9 cellular contexts compared by ENCODE assay signal in genomic region chr11:26331911-26332571, GRCh38. TPM values are rescaled to one million over a fixed set of nuclear protein-coding genes. Genes with fewer than 3 reads are reported as not detected.
DNase-seq lines count a peak whose midpoint lies in the region; ATAC-seq and TF ChIP-seq lines count a peak whose summit lies in the region.
"Had no signal": no experiment of that assay in that cellular context is flagged by ENCODE, and none has a peak within 500 bp of the region (broad histone marks: within the 10 kb centered on the region; RNA-seq: fewer than 3 reads in every experiment).

Gene ANO3 (plus strand): TSS chr11:26332130. CDS start chr11:26332276, 146 bp downstream.

- H3K4me3 ChIP-seq in HEK293 (ENCODE audit: low read depth, low read length) (peak within 1 kb of the TSS; percentile 34), MM.1S (ENCODE audit: low read length) (peak within 1 kb of the TSS; percentile 26; the same call in 1 of the 2 replicates), fibroblast of villous mesenchyme (ENCODE audit: low read depth, low read length) (peak within 1 kb of the TSS; percentile 15)

- H3K9me3 ChIP-seq in HEK293 (ENCODE audit: control insufficient read depth, insufficient read depth, low read depth, low read length) (no peaks in the 10 kb centered on the region), MM.1S (replicated peaks; ENCODE audit: insufficient read depth, low read length) (no peaks in the 10 kb centered on the region)

- POLR2A ChIA-PET in HEK293 (lab: Yijun Ruan, JAX) (no interaction called here), T-cell (lab: Charles Lee) (no interaction called here)

- peak; percentile 50; the same call in 1 of the 2 replicates for TF ChIP-seq CTCF in HEK293 (tag by site-specific recombination; IDR thresholded peaks at IDR 0.05)
- peak; percentile 52 for TF ChIP-seq CTCF in MM.1S (IDR thresholded peaks at IDR 0.05; ENCODE audit: low read length)
- TF ChIP-seq CTCF in fibroblast of villous mesenchyme (IDR thresholded peaks at IDR 0.05; ENCODE audit: insufficient read depth, low read depth, low read length) = peak; percentile 61

- no peaks in the 10 kb centered on the region for H3K4me1 ChIP-seq in HEK293 (ENCODE audit: control insufficient read depth, insufficient read depth, low read length)
- H3K4me1 ChIP-seq in MM.1S (ENCODE audit: low read length) = no peaks in the 10 kb centered on the region

- H3K9ac ChIP-seq in MM.1S (ENCODE audit: low read length) = no peak within 1 kb of the TSS

- H3K27me3 Mint-ChIP-seq in activated naive CD4-positive, alpha-beta T cell treated with anti-CD3 and anti-CD28 coated beads for 36 hours (ENCODE audit: low read depth) = peaks cover 19% of the 10 kb centered on the region
- H3K27me3 Mint-ChIP-seq in T-helper 2 cell treated with Interferon-gamma antibody and Interleukin-4, amounts not matched to agents 5 μg/mL and 100 μg/mL, for 36 hours (ENCODE audit: low read depth) = peaks cover 3% of the 10 kb centered on the region
- H3K27me3 Mint-ChIP-seq in T-cell = peaks cover 7 to 8% of the 10 kb centered on the region in 2 donors

- peak; percentile 14 for DNase-seq in activated naive CD4-positive, alpha-beta T cell treated with anti-CD3 and anti-CD28 coated beads for 36 hours
- DNase-seq in activated naive CD4-positive, alpha-beta T cell treated with anti-CD3 and anti-CD28 coated beads, Interleukin-2, amount 50 U/mL, for 16 hours = no peak
- DNase-seq in MM.1S (peak; percentile 76), fibroblast of villous mesenchyme (ENCODE audit: low read depth) (peak; percentile 77), non-pigmented ciliary epithelial cell (ENCODE audit: low read depth) (peak; percentile 57), T-cell (no peak)
- peak; percentile 3 for DNase-seq in T-helper 2 cell treated with Interferon-gamma antibody and Interleukin-4, amounts not matched to agents 5 μg/mL and 100 μg/mL, for 36 hours (ENCODE audit: low spot score)

- intact Hi-C loops in activated naive CD4-positive, alpha-beta T cell treated with anti-CD3 and anti-CD28 coated beads for 36 hours (cut with micrococcal nuclease) = no loop called here

- H3K27ac ChIP-seq in HEK293 (ENCODE audit: extremely low read depth, low read depth, low read length) (no peak within 1 kb of the TSS), MM.1S (ENCODE audit: low read length) (no peak within 1 kb of the TSS)

- H3K36me3 Mint-ChIP-seq in activated naive CD4-positive, alpha-beta T cell treated with anti-CD3 and anti-CD28 coated beads for 36 hours (ENCODE audit: low read depth) = no peaks in the 10 kb centered on the region
- H3K36me3 Mint-ChIP-seq in T-helper 2 cell treated with Interferon-gamma antibody and Interleukin-4, amounts not matched to agents 5 μg/mL and 100 μg/mL, for 36 hours (ENCODE audit: low read depth) = no peaks in the 10 kb centered on the region
- no peaks in the 10 kb centered on the region for H3K36me3 Mint-ChIP-seq in T-cell

- no peaks in the 10 kb centered on the region for H3K4me1 Mint-ChIP-seq in activated naive CD4-positive, alpha-beta T cell treated with anti-CD3 and anti-CD28 coated beads for 36 hours (ENCODE audit: low read depth)
- H3K4me1 Mint-ChIP-seq in T-helper 2 cell treated with Interferon-gamma antibody and Interleukin-4, amounts not matched to agents 5 μg/mL and 100 μg/mL, for 36 hours (ENCODE audit: low read depth) = no peaks in the 10 kb centered on the region
- H3K4me1 Mint-ChIP-seq in T-cell = no peaks in the 10 kb centered on the region

- H3K4me2 ChIP-seq in MM.1S (ENCODE audit: low read depth, low read length) = peak within 1 kb of the TSS; percentile 48

- H3K27me3 ChIP-seq in MM.1S (replicated peaks; ENCODE audit: insufficient read depth, low read length) = no peaks in the 10 kb centered on the region

- CTCF ChIA-PET in activated naive CD4-positive, alpha-beta T cell treated with anti-CD3 and anti-CD28 coated beads for 36 hours (lab: Charles Lee) = no interaction called here
- CTCF ChIA-PET in HEK293 (lab: Yijun Ruan, JAX) = interaction anchor here (0.6 to 1.3 kb wide), 7 partner anchors 8 to 566 kb away, joined by 3 to 6 read pairs (median 4); no protein-coding TSS in a partner anchor
- CTCF ChIA-PET in T-cell (lab: Charles Lee) = no interaction called here

- no peak for ATAC-seq in T-cell (replicated peaks in 1 of 4)

- H4K20me1 ChIP-seq in MM.1S (ENCODE audit: insufficient read depth, low read length) = no peaks in the 10 kb centered on the region

- no peaks in the 10 kb centered on the region for H3F3A ChIP-seq in MM.1S (ENCODE audit: insufficient read depth, low read length)

- H3K36me3 ChIP-seq in HEK293 (ENCODE audit: control insufficient read depth in 2 of 2, insufficient read depth in 1 of 2, low read length in 2 of 2) = no peaks in the 10 kb centered on the region
- H3K36me3 ChIP-seq in MM.1S (replicated peaks; ENCODE audit: insufficient read depth, low read length) = no peaks in the 10 kb centered on the region

- H2AFZ ChIP-seq in MM.1S (ENCODE audit: low read length) = 0 out of 2 replicates have a peak within 1 kb of the TSS, but pooled peaks have one; percentile 20

- H3K79me2 ChIP-seq in MM.1S (ENCODE audit: low read length) = no peaks in the 10 kb centered on the region

- H3K4me3 Mint-ChIP-seq in activated naive CD4-positive, alpha-beta T cell treated with anti-CD3 and anti-CD28 coated beads for 36 hours = no peak within 1 kb of the TSS
- no peak within 1 kb of the TSS for H3K4me3 Mint-ChIP-seq in T-helper 2 cell treated with Interferon-gamma antibody and Interleukin-4, amounts not matched to agents 5 μg/mL and 100 μg/mL, for 36 hours
- H3K4me3 Mint-ChIP-seq in T-cell = no peak within 1 kb of the TSS

- no peaks in the 10 kb centered on the region for H3K9me3 Mint-ChIP-seq in activated naive CD4-positive, alpha-beta T cell treated with anti-CD3 and anti-CD28 coated beads for 36 hours
- H3K9me3 Mint-ChIP-seq in T-helper 2 cell treated with Interferon-gamma antibody and Interleukin-4, amounts not matched to agents 5 μg/mL and 100 μg/mL, for 36 hours = no peaks in the 10 kb centered on the region
- H3K9me3 Mint-ChIP-seq in T-cell = peaks cover 0 to 5% (median 3%) of the 10 kb centered on the region in 3 donors

- no peaks in the 10 kb centered on the region for H3K9me2 ChIP-seq in MM.1S (replicated peaks; ENCODE audit: insufficient read depth, low read length)

- no peak within 1 kb of the TSS for H3K27ac Mint-ChIP-seq in activated naive CD4-positive, alpha-beta T cell treated with anti-CD3 and anti-CD28 coated beads for 36 hours
- H3K27ac Mint-ChIP-seq in T-helper 2 cell treated with Interferon-gamma antibody and Interleukin-4, amounts not matched to agents 5 μg/mL and 100 μg/mL, for 36 hours = no peak within 1 kb of the TSS
- H3K27ac Mint-ChIP-seq in T-cell = no peak within 1 kb of the TSS

TF ChIP-seq in HEK293, 187 proteins besides CTCF, POLR2A, EP300 and RAD21:
- TF ChIP-seq ZBTB17 (tag by site-specific recombination; IDR thresholded peaks at IDR 0.05) = peak; percentile 38; the same call in 1 of the 2 replicates
- 0 out of 2 replicates have a peak, but pooled peaks have one; percentile 29 for TF ChIP-seq ZNF37A (tag by site-specific recombination; IDR thresholded peaks at IDR 0.05)
- peak; percentile 85 for TF ChIP-seq ZFHX2 (tag by site-specific recombination; conservative IDR thresholded peaks at IDR 0.05)
- TF ChIP-seq ZNF157 (tag by site-specific recombination; IDR thresholded peaks at IDR 0.05) = no peak
- TF ChIP-seq ZNF660 (tag by site-specific recombination; IDR thresholded peaks at IDR 0.05) = 0 out of 2 replicates have a peak, but pooled peaks have one; percentile 17
- no peak for TF ChIP-seq ZNF701 (tag by site-specific recombination; IDR thresholded peaks at IDR 0.05)
- no peak for TF ChIP-seq ZNF174 (tag by site-specific recombination; IDR thresholded peaks at IDR 0.05)
- TF ChIP-seq TRIM28 (IDR thresholded peaks at IDR 0.05; ENCODE audit: borderline replicate concordance, low read length) = peak; percentile 83
- TF ChIP-seq ZNF341 (tag by site-specific recombination; IDR thresholded peaks at IDR 0.05; ENCODE audit: low read depth) = peak; percentile 93
- TF ChIP-seq ZNF600 (tag by site-specific recombination; IDR thresholded peaks at IDR 0.05) = peak; percentile 19; the same call in 1 of the 2 replicates
- TF ChIP-seq ZNF274 (IDR thresholded peaks at IDR 0.05; ENCODE audit: low read length) = no peak
- TF ChIP-seq ZNF274 (tag by site-specific recombination; IDR thresholded peaks at IDR 0.05; ENCODE audit: borderline replicate concordance) = no peak
- TF ChIP-seq, protein P1, sequence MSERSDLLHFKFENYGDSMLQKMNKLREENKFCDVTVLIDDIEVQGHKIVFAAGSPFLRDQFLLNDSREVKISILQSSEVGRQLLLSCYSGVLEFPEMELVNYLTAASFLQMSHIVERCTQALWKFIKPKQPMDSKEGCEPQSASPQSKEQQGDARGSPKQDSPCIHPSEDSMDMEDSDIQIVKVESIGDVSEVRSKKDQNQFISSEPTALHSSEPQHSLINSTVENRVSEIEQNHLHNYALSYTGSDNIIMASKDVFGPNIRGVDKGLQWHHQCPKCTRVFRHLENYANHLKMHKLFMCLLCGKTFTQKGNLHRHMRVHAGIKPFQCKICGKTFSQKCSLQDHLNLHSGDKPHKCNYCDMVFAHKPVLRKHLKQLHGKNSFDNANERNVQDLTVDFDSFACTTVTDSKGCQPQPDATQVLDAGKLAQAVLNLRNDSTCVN (tag by site-specific recombination; optimal IDR thresholded peaks at IDR 0.05) = peak; percentile 43
- peak; percentile 75 for TF ChIP-seq EGR2 (tag by site-specific recombination; IDR thresholded peaks at IDR 0.05; ENCODE audit: low read depth)

RNA-seq across cellular contexts. Expression of gene ANO3, which starts in this region (rescaled TPM):
- total RNA-seq in activated naive CD4-positive, alpha-beta T cell treated with anti-CD3 and anti-CD28 coated beads for 36 hours = not detected
- total RNA-seq in fibroblast of villous mesenchyme = under 0.01 and 0.32 TPM in 2 replicates
- not detected for total RNA-seq in T-cell
- total RNA-seq: mononuclear cell had no signal

Comparison
In these comparisons a context has a peak if more than half of its experiments do, and no peak if none do; other contexts are left out.
1. Peak in DNase-seq in activated naive CD4-positive, alpha-beta T cell treated with anti-CD3 and anti-CD28 coated beads for 36 hours; RNA of the gene not detected or under 1 TPM.
2. Peak in DNase-seq and H3K4me3 ChIP-seq in fibroblast of villous mesenchyme; RNA of the gene not detected or under 1 TPM.
3. DNase-seq: peak in MM.1S (single experiment), T-helper 2 cell treated with Interferon-gamma antibody and Interleukin-4, amounts not matched to agents 5 μg/mL and 100 μg/mL, for 36 hours (single experiment) and non-pigmented ciliary epithelial cell (single experiment); none in activated naive CD4-positive, alpha-beta T cell treated with anti-CD3 and anti-CD28 coated beads, Interleukin-2, amount 50 U/mL, for 16 hours (single experiment) and T-cell (0 of 34).
4. Peak in every context shown above with its lines, with median percentiles within 50 percentile points of each other: H3K4me3 ChIP-seq and CTCF ChIP-seq.